In genomic region chr1:26693557-26694184, GRCh38 we compare ENCODE assay signal across 8 cellular contexts. TPM values are rescaled to one million over a fixed set of nuclear protein-coding genes. Genes with fewer than 3 reads are reported as not detected.
DNase-seq lines count a peak whose midpoint lies in the region; FAIRE-seq and TF ChIP-seq lines count a peak whose summit lies in the region.

No MANE protein-coding gene starts in this region.

- peak overlapping the region; percentile 82 to 99 (median 98) for H3K27ac ChIP-seq in spleen

- H3K36me3 ChIP-seq in spleen: no peaks in the 10 kb centered on the region

- no peak for FAIRE-seq in RCC 7860 (lab: Jason Lieb, UNC)

- peaks cover 0 to 3% (median 0%) of the 10 kb centered on the region in 7 donors for H3K27me3 ChIP-seq in spleen (replicated peaks in 1 of 7)

- H3K4me1 Mint-ChIP-seq in T-helper 2 cell treated with Interferon-gamma antibody and Interleukin-4, amounts not matched to agents 5 μg/mL and 100 μg/mL, for 36 hours (ENCODE audit: low read depth): peaks cover 28% of the 10 kb centered on the region

- 32 to 44% (median 37%) methylated on average over 5 of the region's 5 CpGs for WGBS in spleen, 5 donors

- H3K4me1 ChIP-seq in spleen: peaks cover 22 to 71% (median 61%) of the 10 kb centered on the region in 6 donors

- H3K9me3 ChIP-seq in spleen: no peaks in the 10 kb centered on the region

- TF ChIP-seq POLR2A in spleen (IDR thresholded peaks at IDR 0.05): no peak

- TF ChIP-seq CTCF in foreskin fibroblast (IDR thresholded peaks at IDR 0.05; ENCODE audit: low read depth, low read length) (no peak), spleen (IDR thresholded peaks at IDR 0.05 in 8 of 11, conservative IDR thresholded peaks at IDR 0.05 in 3 of 11) (no peak)

- H3K4me3 ChIP-seq in foreskin fibroblast (ENCODE audit: low read depth in 1 of 2, low read length in 2 of 2) (peak overlapping the region; percentile 61 to 76), spleen (peak overlapping the region; percentile 38 to 95 (median 60))

- no peaks in the 10 kb centered on the region for H3K36me3 Mint-ChIP-seq in T-helper 2 cell treated with Interferon-gamma antibody and Interleukin-4, amounts not matched to agents 5 μg/mL and 100 μg/mL, for 36 hours (ENCODE audit: low read depth)

- H3K9me3 Mint-ChIP-seq in T-helper 2 cell treated with Interferon-gamma antibody and Interleukin-4, amounts not matched to agents 5 μg/mL and 100 μg/mL, for 36 hours: no peaks in the 10 kb centered on the region

- DNase-seq in DMS 273 (lab: John Stamatoyannopoulos, UW; ENCODE audit: unreplicated experiment): peak; percentile 56
- no peak for DNase-seq in DMS 273 treated with DMSO at 0.1 percent for 48 hours (lab: John Stamatoyannopoulos, UW)
- DNase-seq in T-helper 2 cell treated with Interferon-gamma antibody and Interleukin-4, amounts not matched to agents 5 μg/mL and 100 μg/mL, for 36 hours (ENCODE audit: low spot score): no peak
- DNase-seq in foreskin fibroblast: peak in 1 of 2 donors; percentile 35
- no peak for DNase-seq in spleen
- no peak for DNase-seq in NK-92 (lab: John Stamatoyannopoulos, UW; ENCODE audit: unreplicated experiment)
- no peak for DNase-seq in RCC 7860 (ENCODE audit: low spot score)
- DNase-seq in NCI-H146 treated with DMSO at 0.1 percent for 48 hours (lab: John Stamatoyannopoulos, UW; ENCODE audit: unreplicated experiment): no peak

- H3K27me3 Mint-ChIP-seq in T-helper 2 cell treated with Interferon-gamma antibody and Interleukin-4, amounts not matched to agents 5 μg/mL and 100 μg/mL, for 36 hours (ENCODE audit: low read depth): no peaks in the 10 kb centered on the region

- H3K27ac Mint-ChIP-seq in T-helper 2 cell treated with Interferon-gamma antibody and Interleukin-4, amounts not matched to agents 5 μg/mL and 100 μg/mL, for 36 hours: peak overlapping the region; percentile 94

- H3K4me3 Mint-ChIP-seq in T-helper 2 cell treated with Interferon-gamma antibody and Interleukin-4, amounts not matched to agents 5 μg/mL and 100 μg/mL, for 36 hours: peak overlapping the region; percentile 90

- intact Hi-C loops in spleen (cut with DNase I; ENCODE audit: low total_unique reads): loop anchor here (10.0 kb wide), 1 partner anchor 51 kb away; no protein-coding TSS in a partner anchor

RNA-seq across cellular contexts. Expression of gene ARID1A, which starts 2.1 kb away (rescaled TPM):
- 100 to 1,000 TPM in 3 of 7 donors, 10 to 100 TPM in 4; 86.0 to 121 (median 97.4) TPM for total RNA-seq in spleen
- polyA plus RNA-seq in spleen: 10 to 100 TPM in 2 of 3 donors, 1 to 10 TPM in 1; 9.8 to 24.2 (median 14.6) TPM
